Comparison of ENCODE assay signal across 11 cellular contexts in the genomic region with DNA sequence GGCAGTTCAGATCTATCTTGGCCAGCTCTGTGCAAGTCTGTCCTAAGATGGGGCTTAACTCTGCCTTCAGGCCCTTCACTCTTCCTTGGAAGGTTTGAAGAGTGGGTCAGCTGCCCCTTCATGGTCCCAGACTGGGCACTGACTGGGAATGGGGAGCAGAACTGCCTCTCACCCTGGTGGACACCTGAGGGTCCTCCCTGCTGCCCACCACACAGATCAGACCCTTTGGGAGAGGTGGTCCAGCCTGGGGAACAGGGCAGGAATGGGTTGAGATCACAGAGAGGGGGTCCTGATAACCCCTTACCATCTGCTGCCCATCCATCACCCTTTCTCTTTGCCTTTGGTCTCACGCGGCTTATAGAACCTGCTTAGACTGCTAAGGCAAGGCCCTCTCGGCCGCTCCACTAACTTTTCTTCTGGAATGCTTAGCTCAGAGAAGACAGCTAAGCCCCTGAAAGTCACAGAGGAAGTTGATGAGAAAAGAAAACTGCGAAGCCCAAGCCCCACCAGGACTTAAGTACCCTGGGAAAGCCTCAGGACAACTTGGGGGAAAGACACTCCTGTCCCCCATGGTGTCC. TPM values are rescaled to one million over a fixed set of nuclear protein-coding genes. Genes with fewer than 3 reads are reported as not detected.
DNase-seq lines count a peak whose midpoint lies in the region; ATAC-seq and TF ChIP-seq lines count a peak whose summit lies in the region.
"Had no signal": no experiment of that assay in that cellular context is flagged by ENCODE, and none has a peak within 500 bp of the region (broad histone marks: within the 10 kb centered on the region; RNA-seq: fewer than 3 reads in every experiment).

No MANE protein-coding gene starts in this region.

- POLR2A ChIA-PET in activated naive CD8-positive, alpha-beta T cell treated with anti-CD3 and anti-CD28 coated beads, Interleukin-2, amount 10 ng/mL, durations not matched to agents 7 days and 5 days (lab: Charles Lee) = no interaction called here

- peaks cover 13% of the 10 kb centered on the region for H3K4me1 ChIP-seq in lower lobe of right lung
- peaks cover 16% of the 10 kb centered on the region for H3K4me1 ChIP-seq in vagina

- H3K9me3 ChIP-seq in lower lobe of right lung = no peaks in the 10 kb centered on the region
- no peaks in the 10 kb centered on the region for H3K9me3 ChIP-seq in vagina

- ATAC-seq in Right ventricle myocardium superior (ENCODE audit: poor library complexity) = no peak
- no peak for ATAC-seq in activated naive CD8-positive, alpha-beta T cell treated with anti-CD3 and anti-CD28 coated beads, Interleukin-2, amount 10 ng/mL, durations not matched to agents 7 days and 5 days (ENCODE audit: low read depth)
- no peak for ATAC-seq in lower lobe of right lung
- ATAC-seq in GM21367 (IDR thresholded peaks at IDR 0.05; ENCODE audit: unreplicated experiment) = no peak

- H3K4me3 Mint-ChIP-seq in activated naive CD8-positive, alpha-beta T cell treated with anti-CD3 and anti-CD28 coated beads, Interleukin-2, amount 10 ng/mL, durations not matched to agents 7 days and 5 days = peak overlapping the region; percentile 34

- no peaks in the 10 kb centered on the region for H3K36me3 Mint-ChIP-seq in activated naive CD8-positive, alpha-beta T cell treated with anti-CD3 and anti-CD28 coated beads, Interleukin-2, amount 10 ng/mL, durations not matched to agents 7 days and 5 days

- H3K27me3 Mint-ChIP-seq in activated naive CD8-positive, alpha-beta T cell treated with anti-CD3 and anti-CD28 coated beads, Interleukin-2, amount 10 ng/mL, durations not matched to agents 7 days and 5 days = peaks cover 43% of the 10 kb centered on the region

- H3K27me3 ChIP-seq in lower lobe of right lung (ENCODE audit: low read depth) (peaks cover 51% of the 10 kb centered on the region), vagina (no peaks in the 10 kb centered on the region)

- H3K9me3 Mint-ChIP-seq in activated naive CD8-positive, alpha-beta T cell treated with anti-CD3 and anti-CD28 coated beads, Interleukin-2, amount 10 ng/mL, durations not matched to agents 7 days and 5 days = no peaks in the 10 kb centered on the region

- H3K4me3 ChIP-seq in lower lobe of right lung = peak overlapping the region; percentile 50
- H3K4me3 ChIP-seq in vagina = peak overlapping the region; percentile 42 to 43

- DNase-seq in cardiac septum (ENCODE audit: low spot score) (peak; percentile 31), Right ventricle myocardium superior (no peak), lower lobe of right lung (no peak), vagina (ENCODE audit: extremely low spot score in 2 of 2) (no peak), anterior cingulate cortex (lab: John Stamatoyannopoulos, UW) (no peak), EL (no peak)
- peak; percentile 26 for DNase-seq in activated naive CD8-positive, alpha-beta T cell treated with anti-CD3 and anti-CD28 coated beads, Interleukin-2, amount 10 ng/mL, durations not matched to agents 7 days and 5 days
- DNase-seq: central memory CD4-positive, alpha-beta T cell; SIG-M5 had no signal

- intact Hi-C loops in cardiac septum (cut with DNase I) = no loop called here
- intact Hi-C loops in Right ventricle myocardium superior (cut with DNase I) = no loop called here
- intact Hi-C loops in lower lobe of right lung (cut with DNase I) = no loop called here
- intact Hi-C loops in vagina (cut with DNase I) = no loop called here

- H3K27ac Mint-ChIP-seq in activated naive CD8-positive, alpha-beta T cell treated with anti-CD3 and anti-CD28 coated beads, Interleukin-2, amount 10 ng/mL, durations not matched to agents 7 days and 5 days = no peak overlapping the region

- TF ChIP-seq CTCF in lower lobe of right lung (IDR thresholded peaks at IDR 0.05) (no peak), vagina (IDR thresholded peaks at IDR 0.05) (no peak)

- H3K27ac ChIP-seq in lower lobe of right lung (no peak overlapping the region), vagina (no peak overlapping the region)

- H3K4me1 Mint-ChIP-seq in activated naive CD8-positive, alpha-beta T cell treated with anti-CD3 and anti-CD28 coated beads, Interleukin-2, amount 10 ng/mL, durations not matched to agents 7 days and 5 days = peaks cover 11% of the 10 kb centered on the region

- no peak for TF ChIP-seq POLR2A in vagina (IDR thresholded peaks at IDR 0.05)

- no peaks in the 10 kb centered on the region for H3K36me3 ChIP-seq in lower lobe of right lung
- H3K36me3 ChIP-seq in vagina = no peaks in the 10 kb centered on the region

RNA-seq across cellular contexts. Expression of a gene that starts 0.4 kb away (rescaled TPM):
- total RNA-seq in cardiac septum (1.3 TPM), Right ventricle myocardium superior (0.32 TPM), lower lobe of right lung (0.24 TPM), vagina (6.4 TPM)
- total RNA-seq in activated naive CD8-positive, alpha-beta T cell treated with anti-CD3 and anti-CD28 coated beads, Interleukin-2, amount 10 ng/mL, durations not matched to agents 7 days and 5 days = 1 to 10 TPM; 1.7 to 3.5 TPM
- total RNA-seq: pulmonary artery endothelial cell had no signal

RNA-seq across cellular contexts. Expression of a gene that starts 20.3 kb away (rescaled TPM):
- not detected for total RNA-seq in cardiac septum
- not detected for total RNA-seq in Right ventricle myocardium superior
- not detected for total RNA-seq in activated naive CD8-positive, alpha-beta T cell treated with anti-CD3 and anti-CD28 coated beads, Interleukin-2, amount 10 ng/mL, durations not matched to agents 7 days and 5 days
- not detected for total RNA-seq in lower lobe of right lung
- 98.0 TPM for total RNA-seq in vagina
- total RNA-seq: pulmonary artery endothelial cell had no signal

RNA-seq across cellular contexts. Expression of a gene that starts 31.4 kb away (rescaled TPM):
- total RNA-seq in cardiac septum = not detected
- total RNA-seq in Right ventricle myocardium superior = not detected
- not detected for total RNA-seq in activated naive CD8-positive, alpha-beta T cell treated with anti-CD3 and anti-CD28 coated beads, Interleukin-2, amount 10 ng/mL, durations not matched to agents 7 days and 5 days
- total RNA-seq in lower lobe of right lung = not detected
- total RNA-seq in vagina = not detected
- total RNA-seq: pulmonary artery endothelial cell had no signal

RNA-seq across cellular contexts. Expression of a gene that starts 47.4 kb away (rescaled TPM):
- total RNA-seq in cardiac septum (not detected), Right ventricle myocardium superior (0.13 TPM), lower lobe of right lung (not detected), vagina (not detected)
- not detected for total RNA-seq in activated naive CD8-positive, alpha-beta T cell treated with anti-CD3 and anti-CD28 coated beads, Interleukin-2, amount 10 ng/mL, durations not matched to agents 7 days and 5 days
- total RNA-seq: pulmonary artery endothelial cell had no signal

RNA-seq across cellular contexts. Expression of a gene that starts 50.9 kb away (rescaled TPM):
- not detected for total RNA-seq in cardiac septum
- total RNA-seq in Right ventricle myocardium superior = 1.7 TPM
- not detected for total RNA-seq in activated naive CD8-positive, alpha-beta T cell treated with anti-CD3 and anti-CD28 coated beads, Interleukin-2, amount 10 ng/mL, durations not matched to agents 7 days and 5 days
- not detected for total RNA-seq in lower lobe of right lung
- not detected for total RNA-seq in vagina
- total RNA-seq: pulmonary artery endothelial cell had no signal

Comparison
In these comparisons a context has a peak if more than half of its experiments do, and no peak if none do; other contexts are left out.
1. DNase-seq: peak in cardiac septum (single experiment) and activated naive CD8-positive, alpha-beta T cell treated with anti-CD3 and anti-CD28 coated beads, Interleukin-2, amount 10 ng/mL, durations not matched to agents 7 days and 5 days (single experiment); none in Right ventricle myocardium superior (single experiment), lower lobe of right lung (single experiment), vagina (0 of 2), anterior cingulate cortex (0 of 58) and EL (single experiment).
2. RNA of a gene that starts 20.3 kb away (total RNA-seq): 98.0 TPM in vagina (single experiment); not detected in cardiac septum (single experiment), not detected in Right ventricle myocardium superior (single experiment), not detected in activated naive CD8-positive, alpha-beta T cell treated with anti-CD3 and anti-CD28 coated beads, Interleukin-2, amount 10 ng/mL, durations not matched to agents 7 days and 5 days and not detected in lower lobe of right lung (single experiment); every median in the first group is over 10 times any median in the second.